10 cellular contexts compared by ENCODE assay signal in genomic region chr1:179105393-179105792, GRCh38. TPM values are rescaled to one million over a fixed set of nuclear protein-coding genes. Genes with fewer than 3 reads are reported as not detected.
DNase-seq lines count a peak whose midpoint lies in the region; ATAC-seq and TF ChIP-seq lines count a peak whose summit lies in the region.
"Had no signal": no experiment of that assay in that cellular context is flagged by ENCODE, and none has a peak within 500 bp of the region (broad histone marks: within the 10 kb centered on the region; RNA-seq: fewer than 3 reads in every experiment).

No MANE protein-coding gene starts in this region.

- H4K20me1 ChIP-seq in OCI-LY1 (ENCODE audit: insufficient read depth, low read length): no peaks in the 10 kb centered on the region

- TF ChIP-seq CTCF in OCI-LY1 (IDR thresholded peaks at IDR 0.05; ENCODE audit: low read length): peak; percentile 49; the same call in 1 of the 2 replicates
- peak; percentile 26 for TF ChIP-seq CTCF in fibroblast of the aortic adventitia (IDR thresholded peaks at IDR 0.05; ENCODE audit: insufficient read depth, low read length)
- TF ChIP-seq CTCF in stomach (IDR thresholded peaks at IDR 0.05): peak in 4 of 7 experiments; percentile 13 to 24 (median 16)

- no peak for ATAC-seq in HG03135 (IDR thresholded peaks at IDR 0.05; ENCODE audit: unreplicated experiment)
- no peak for ATAC-seq in GM18907 (IDR thresholded peaks at IDR 0.05; ENCODE audit: unreplicated experiment)

- 47 to 67% (median 59%) methylated on average over 7 of the region's 7 CpGs for WGBS in stomach, 5 donors

- DNase-seq in NCI-H2227 (lab: John Stamatoyannopoulos, UW; ENCODE audit: unreplicated experiment) (peak; percentile 17), NCI-H2227 treated with DMSO at 0.1 percent for 48 hours (lab: John Stamatoyannopoulos, UW) (no peak), fibroblast of the aortic adventitia (ENCODE audit: low read depth) (no peak), stomach (no peak), pons (ENCODE audit: low spot score) (no peak)
- DNase-seq: activated effector memory CD4-positive, alpha-beta T cell treated with anti-CD3 and anti-CD28 coated beads, Interleukin-2, amount 50 U/mL, for 16 hours; stimulated activated CD4-positive, alpha-beta T cell treated with anti-CD3 and anti-CD28 coated beads, Interleukin-2, amount 100 ng/mL, for 48 hours had no signal

- H3K27ac ChIP-seq in OCI-LY1 (ENCODE audit: low read depth, low read length, poor library complexity, severe bottlenecking) (no peak overlapping the region), stomach (no peak overlapping the region)

- H3K4me2 ChIP-seq in OCI-LY1 (ENCODE audit: low read length): no peak overlapping the region

- H3K9ac ChIP-seq in OCI-LY1 (ENCODE audit: low read length): no peak overlapping the region

- H3K4me1 ChIP-seq in OCI-LY1 (ENCODE audit: insufficient read depth, low read length, severe bottlenecking) (no peaks in the 10 kb centered on the region), stomach (no peaks in the 10 kb centered on the region)

- H3K4me3 ChIP-seq in OCI-LY1 (ENCODE audit: low read depth, low read length, poor library complexity, severe bottlenecking) (no peak overlapping the region), fibroblast of the aortic adventitia (ENCODE audit: low read depth, low read length) (no peak overlapping the region), stomach (no peak overlapping the region)

- H3K36me3 ChIP-seq in OCI-LY1 (ENCODE audit: insufficient read depth, low read length): peaks cover 29% of the 10 kb centered on the region
- H3K36me3 ChIP-seq in stomach: peaks cover 32 to 52% (median 48%) of the 10 kb centered on the region in 4 donors

- no peaks in the 10 kb centered on the region for H3K79me2 ChIP-seq in OCI-LY1 (ENCODE audit: insufficient read depth, low read length)

- no peak for TF ChIP-seq POLR2A in stomach (IDR thresholded peaks at IDR 0.05)

- no peak overlapping the region for H2AFZ ChIP-seq in OCI-LY1 (ENCODE audit: low read length)

- H3K9me2 ChIP-seq in OCI-LY1 (ENCODE audit: low read depth, low read length): no peaks in the 10 kb centered on the region

- H3K9me3 ChIP-seq in OCI-LY1 (ENCODE audit: low read length) (no peaks in the 10 kb centered on the region), stomach (no peaks in the 10 kb centered on the region)

- TF ChIP-seq EP300 in stomach (IDR thresholded peaks at IDR 0.05): no peak

- no peaks in the 10 kb centered on the region for H3K27me3 ChIP-seq in OCI-LY1 (ENCODE audit: insufficient read depth, low read length)
- no peaks in the 10 kb centered on the region for H3K27me3 ChIP-seq in stomach

- no peaks in the 10 kb centered on the region for H3F3A ChIP-seq in OCI-LY1 (ENCODE audit: insufficient read depth, low read length)

- intact Hi-C loops in stomach (cut with DNase I; ENCODE audit: low total_unique reads): no loop called here

RNA-seq across cellular contexts. Expression of gene TOR3A, which starts 23.5 kb away (rescaled TPM):
- total RNA-seq in fibroblast of the aortic adventitia (ENCODE audit: low replicate concordance) (32.5 and 92.2 TPM in 2 replicates), stomach (100 to 1,000 TPM in 1 of 5 donors, 10 to 100 TPM in 3, 1 to 10 TPM in 1; 5.3 to 285 (median 32.1) TPM)
- 10 to 100 TPM in 2 of 3 donors, 1 to 10 TPM in 1; 8.2 to 13.3 (median 10.6) TPM for polyA plus RNA-seq in stomach
